1 cellular context compared by ENCODE assay signal in genomic region chr15:90114451-90114901, GRCh38.
TF ChIP-seq lines count a peak whose summit lies in the region.

No MANE protein-coding gene starts in this region.

TF ChIP-seq in K562, 482 proteins besides CTCF, POLR2A, EP300 and RAD21 (continued from another document and continues in another):
- TF ChIP-seq ZBTB49 (CRISPR knock-in tag; IDR thresholded peaks at IDR 0.05; ENCODE audit: borderline replicate concordance) (no peak), PHF21A (IDR thresholded peaks at IDR 0.05; ENCODE audit: borderline replicate concordance, low read depth) (no peak), BCLAF1 (IDR thresholded peaks at IDR 0.05; ENCODE audit: borderline replicate concordance in 1 of 2, control insufficient read depth in 1 of 2, low read depth in 2 of 2, low read length in 1 of 2) (no peak), AFF4 (CRISPR knock-in tag; IDR thresholded peaks at IDR 0.05) (no peak), KDM5B (IDR thresholded peaks at IDR 0.05; ENCODE audit: insufficient replicate concordance, low read depth, low read length) (no peak), NR0B1 (IDR thresholded peaks at IDR 0.05; ENCODE audit: partially characterized antibody) (no peak), MED1 (CRISPR knock-in tag; IDR thresholded peaks at IDR 0.05; ENCODE audit: borderline replicate concordance) (no peak), KLF10 (CRISPR knock-in tag; IDR thresholded peaks at IDR 0.05) (no peak), CEBPB (tag; IDR thresholded peaks at IDR 0.05) (no peak), C11orf30 (IDR thresholded peaks at IDR 0.05; ENCODE audit: low read depth) (peak; percentile 67), SMAD1 (IDR thresholded peaks at IDR 0.05; ENCODE audit: low read depth, low read length, partially characterized antibody) (no peak), ETV5 (CRISPR knock-in tag; IDR thresholded peaks at IDR 0.05; ENCODE audit: low read depth) (no peak), RBM17 (IDR thresholded peaks at IDR 0.05; ENCODE audit: borderline replicate concordance, low read depth, low read length) (no peak), ELK1 (CRISPR knock-in tag; IDR thresholded peaks at IDR 0.05) (no peak), E2F3 (CRISPR knock-in tag; IDR thresholded peaks at IDR 0.05) (no peak), ZNF212 (CRISPR knock-in tag; IDR thresholded peaks at IDR 0.05) (no peak), JUND (IDR thresholded peaks at IDR 0.05; ENCODE audit: borderline replicate concordance, low read depth, low read length) (peak; percentile 23; the same call in 1 of the 2 replicates), JUND (tag; IDR thresholded peaks at IDR 0.05; ENCODE audit: borderline replicate concordance, low read depth, low read length) (peak; percentile 25; the same call in 1 of the 3 replicates), ZNF830 (CRISPR knock-in tag; IDR thresholded peaks at IDR 0.05) (no peak), ZFP36 (IDR thresholded peaks at IDR 0.05; ENCODE audit: low read depth, low read length, partially characterized antibody) (no peak), ZBTB7A (IDR thresholded peaks at IDR 0.05; ENCODE audit: borderline replicate concordance, control insufficient read depth, low read depth, low read length) (no peak), HDAC6 (IDR thresholded peaks at IDR 0.05; ENCODE audit: low read depth, low read length) (no peak), TRIM24 (IDR thresholded peaks at IDR 0.05) (peak in 1 of 2 experiments; percentile 82; a peak in 2 of 4 replicates), GABPA (tag; conservative IDR thresholded peaks at IDR 0.05; ENCODE audit: low read depth) (no peak), ZNF57 (CRISPR knock-in tag; IDR thresholded peaks at IDR 0.05) (no peak), HSF4 (CRISPR knock-in tag; IDR thresholded peaks at IDR 0.05; ENCODE audit: borderline replicate concordance) (no peak), GTF2A2 (tag; IDR thresholded peaks at IDR 0.05) (no peak), EZH2 (IDR thresholded peaks at IDR 0.05; ENCODE audit: borderline replicate concordance, low read depth, low read length) (no peak), NONO (IDR thresholded peaks at IDR 0.05; ENCODE audit: low read depth in 2 of 2, low read length in 1 of 2) (no peak), ZNF707 (CRISPR knock-in tag; conservative IDR thresholded peaks at IDR 0.05) (no peak), SP2 (IDR thresholded peaks at IDR 0.05; ENCODE audit: extremely low read depth, low read depth, low read length, poor library complexity, severe bottlenecking) (no peak), ZNF668 (CRISPR knock-in tag; IDR thresholded peaks at IDR 0.05) (no peak), ZHX1 (conservative IDR thresholded peaks at IDR 0.05; ENCODE audit: low read length) (no peak), HEY1 (CRISPR knock-in tag; IDR thresholded peaks at IDR 0.05; ENCODE audit: borderline replicate concordance) (no peak), FOXM1 (IDR thresholded peaks at IDR 0.05; ENCODE audit: low read depth) (peak; percentile 86), FOXM1 (CRISPR knock-in tag; IDR thresholded peaks at IDR 0.05; ENCODE audit: low read depth) (no peak), TOE1 (IDR thresholded peaks at IDR 0.05; ENCODE audit: borderline replicate concordance) (no peak), TOE1 (CRISPR knock-in tag; IDR thresholded peaks at IDR 0.05; ENCODE audit: borderline replicate concordance, low read depth) (no peak), GMEB1 (CRISPR knock-in tag; IDR thresholded peaks at IDR 0.05) (no peak), TSHZ1 (CRISPR knock-in tag; IDR thresholded peaks at IDR 0.05) (no peak), RCOR1 (IDR thresholded peaks at IDR 0.05; ENCODE audit: borderline replicate concordance in 1 of 2, low read depth in 2 of 2, low read length in 2 of 2) (no peak), MYBL2 (IDR thresholded peaks at IDR 0.05; ENCODE audit: low read depth) (peak; percentile 88), MYBL2 (CRISPR knock-in tag; IDR thresholded peaks at IDR 0.05; ENCODE audit: borderline replicate concordance) (no peak), CBX2 (IDR thresholded peaks at IDR 0.05; ENCODE audit: insufficient read depth, low read length, poor library complexity, severe bottlenecking) (no peak)
